10 cellular contexts compared by ENCODE assay signal in genomic region chr14:100567009-100567876, GRCh38. TPM values are rescaled to one million over a fixed set of nuclear protein-coding genes. Genes with fewer than 3 reads are reported as not detected.
DNase-seq lines count a peak whose midpoint lies in the region; ATAC-seq, FAIRE-seq and TF ChIP-seq lines count a peak whose summit lies in the region.
"Had no signal": no experiment of that assay in that cellular context is flagged by ENCODE, and none has a peak within 500 bp of the region (broad histone marks: within the 10 kb centered on the region; RNA-seq: fewer than 3 reads in every experiment).

No MANE protein-coding gene starts in this region.

- peak; percentile 47 to 61 for ATAC-seq in activated naive CD4-positive, alpha-beta T cell treated with anti-CD3 and anti-CD28 coated beads, Interleukin-2, amount 50 U/mL, for 72 hours
- ATAC-seq in stimulated activated naive B cell treated with anti-CD40 and anti-IgM and Interleukin-4, amounts not matched to agents 10 μg/mL and 1 μg/mL and 100 μg/mL, for 72 hours (replicated peaks): peak; percentile 43
- no peak for ATAC-seq in GM21619 (IDR thresholded peaks at IDR 0.05; ENCODE audit: unreplicated experiment)
- ATAC-seq in HG03045 (IDR thresholded peaks at IDR 0.05; ENCODE audit: unreplicated experiment): no peak

- H3K9me3 ChIP-seq in keratinocyte (ENCODE audit: control insufficient read depth, low read depth, low read length): no peaks in the 10 kb centered on the region

- H3K4me3 ChIP-seq in keratinocyte (ENCODE audit: control insufficient read depth in 2 of 3, extremely low read depth in 1 of 3, insufficient read depth in 2 of 3, low read depth in 1 of 3, low read length in 3 of 3): no peak overlapping the region

- no peaks in the 10 kb centered on the region for H3K79me2 ChIP-seq in keratinocyte (ENCODE audit: control insufficient read depth, insufficient read depth, low read length)

- H3K9ac ChIP-seq in keratinocyte (ENCODE audit: control insufficient read depth, extremely low read depth, insufficient read depth, low read length): no peak overlapping the region

- no peaks in the 10 kb centered on the region for H4K20me1 ChIP-seq in keratinocyte (ENCODE audit: control insufficient read depth, extremely low read depth, insufficient read depth, low read length)

- dilution Hi-C loops in keratinocyte (cut with MboI; ENCODE audit: extremely low pct_ligation_motif_present, low sequenced_read_pairs): no loop called here

- H3K27ac Mint-ChIP-seq in T-helper 2 cell treated with Interferon-gamma antibody and Interleukin-4, amounts not matched to agents 5 μg/mL and 100 μg/mL, for 36 hours: no peak overlapping the region
- H3K27ac Mint-ChIP-seq in activated naive CD4-positive, alpha-beta T cell treated with anti-CD3 and anti-CD28 coated beads, Interleukin-2, amount 50 U/mL, for 72 hours: no peak overlapping the region
- H3K27ac Mint-ChIP-seq in stimulated activated naive B cell treated with anti-CD40 and anti-IgM and Interleukin-4, amounts not matched to agents 10 μg/mL and 1 μg/mL and 100 μg/mL, for 72 hours: peak overlapping the region; percentile 66
- H3K27ac Mint-ChIP-seq: activated T-helper 1 cell treated with anti-CD3 and anti-CD28 coated beads, Interleukin-12 subunit alpha, Interleukin-12 subunit beta, Interleukin-2, Interleukin-4 antibody, amounts not matched to agents 30 ng/mL and 10 ng/mL and 1 ng/mL, durations not matched to agents 14 hours and 24 hours and 36 hours had no signal

- H3K27me3 ChIP-seq in keratinocyte (ENCODE audit: control insufficient read depth, extremely low read depth, insufficient read depth, low read length): peaks cover 50% of the 10 kb centered on the region

- peak overlapping the region; percentile 40 for H3K4me3 Mint-ChIP-seq in T-helper 2 cell treated with Interferon-gamma antibody and Interleukin-4, amounts not matched to agents 5 μg/mL and 100 μg/mL, for 36 hours
- peak overlapping the region; percentile 80 to 81 for H3K4me3 Mint-ChIP-seq in stimulated activated naive B cell treated with anti-CD40 and anti-IgM and Interleukin-4, amounts not matched to agents 10 μg/mL and 1 μg/mL and 100 μg/mL, for 72 hours
- H3K4me3 Mint-ChIP-seq: activated T-helper 1 cell treated with anti-CD3 and anti-CD28 coated beads, Interleukin-12 subunit alpha, Interleukin-12 subunit beta, Interleukin-2, Interleukin-4 antibody, amounts not matched to agents 30 ng/mL and 10 ng/mL and 1 ng/mL, durations not matched to agents 14 hours and 24 hours and 36 hours had no signal

- H3K4me1 Mint-ChIP-seq in T-helper 2 cell treated with Interferon-gamma antibody and Interleukin-4, amounts not matched to agents 5 μg/mL and 100 μg/mL, for 36 hours (ENCODE audit: low read depth): no peaks in the 10 kb centered on the region
- H3K4me1 Mint-ChIP-seq in stimulated activated naive B cell treated with anti-CD40 and anti-IgM and Interleukin-4, amounts not matched to agents 10 μg/mL and 1 μg/mL and 100 μg/mL, for 72 hours: peaks cover 13 to 28% of the 10 kb centered on the region in 2 donors

- peak overlapping the region; percentile 41 for H3K4me2 ChIP-seq in keratinocyte (ENCODE audit: control insufficient read depth, extremely low read depth, insufficient read depth, low read depth, low read length)

- FAIRE-seq in keratinocyte (lab: Jason Lieb, UNC): no peak
- FAIRE-seq: GM18507 had no signal

- TF ChIP-seq CTCF in keratinocyte (optimal IDR thresholded peaks at IDR 0.05 in 1 of 3, IDR thresholded peaks at IDR 0.05 in 1 of 3, conservative IDR thresholded peaks at IDR 0.05 in 1 of 3; ENCODE audit: extremely low read depth in 1 of 3, insufficient read depth in 2 of 3, low read length in 3 of 3): no peak

- no peaks in the 10 kb centered on the region for H3K36me3 ChIP-seq in keratinocyte (ENCODE audit: control insufficient read depth in 2 of 2, extremely low read depth in 1 of 2, insufficient read depth in 2 of 2, low read length in 2 of 2)

- H3K9me1 ChIP-seq in keratinocyte (ENCODE audit: control insufficient read depth, extremely low read depth, insufficient read depth, low read length): no peaks in the 10 kb centered on the region

- H3K36me3 Mint-ChIP-seq in T-helper 2 cell treated with Interferon-gamma antibody and Interleukin-4, amounts not matched to agents 5 μg/mL and 100 μg/mL, for 36 hours (ENCODE audit: low read depth): no peaks in the 10 kb centered on the region
- H3K36me3 Mint-ChIP-seq in activated naive CD4-positive, alpha-beta T cell treated with anti-CD3 and anti-CD28 coated beads, Interleukin-2, amount 50 U/mL, for 72 hours: no peaks in the 10 kb centered on the region
- peaks cover 0 to 2% of the 10 kb centered on the region in 2 donors for H3K36me3 Mint-ChIP-seq in stimulated activated naive B cell treated with anti-CD40 and anti-IgM and Interleukin-4, amounts not matched to agents 10 μg/mL and 1 μg/mL and 100 μg/mL, for 72 hours

- no peak overlapping the region for H3K27ac ChIP-seq in keratinocyte (ENCODE audit: control insufficient read depth, insufficient read depth, low read length)

- no peak for DNase-seq in T-helper 2 cell treated with Interferon-gamma antibody and Interleukin-4, amounts not matched to agents 5 μg/mL and 100 μg/mL, for 36 hours (ENCODE audit: low spot score)
- DNase-seq in T-helper 2 cell (no peak), keratinocyte (ENCODE audit: low read depth, low spot score) (no peak), AG08396 (ENCODE audit: low spot score) (no peak)
- DNase-seq in activated naive CD4-positive, alpha-beta T cell treated with anti-CD3 and anti-CD28 coated beads, Interleukin-2, amount 50 U/mL, for 72 hours (ENCODE audit: low spot score in 2 of 2): no peak
- DNase-seq in stimulated activated naive B cell treated with anti-CD40 and anti-IgM and Interleukin-4, amounts not matched to agents 10 μg/mL and 1 μg/mL and 100 μg/mL, for 72 hours: no peak

- H3K4me1 ChIP-seq in keratinocyte (ENCODE audit: control insufficient read depth, extremely low read depth, insufficient read depth, low read length): no peaks in the 10 kb centered on the region

- H2AFZ ChIP-seq in keratinocyte (ENCODE audit: control insufficient read depth, low read length): no peak overlapping the region

- H3K9me3 Mint-ChIP-seq in T-helper 2 cell treated with Interferon-gamma antibody and Interleukin-4, amounts not matched to agents 5 μg/mL and 100 μg/mL, for 36 hours: no peaks in the 10 kb centered on the region
- no peaks in the 10 kb centered on the region for H3K9me3 Mint-ChIP-seq in activated naive CD4-positive, alpha-beta T cell treated with anti-CD3 and anti-CD28 coated beads, Interleukin-2, amount 50 U/mL, for 72 hours
- H3K9me3 Mint-ChIP-seq in stimulated activated naive B cell treated with anti-CD40 and anti-IgM and Interleukin-4, amounts not matched to agents 10 μg/mL and 1 μg/mL and 100 μg/mL, for 72 hours: no peaks in the 10 kb centered on the region
- H3K9me3 Mint-ChIP-seq: activated T-helper 1 cell treated with anti-CD3 and anti-CD28 coated beads, Interleukin-12 subunit alpha, Interleukin-12 subunit beta, Interleukin-2, Interleukin-4 antibody, amounts not matched to agents 30 ng/mL and 10 ng/mL and 1 ng/mL, durations not matched to agents 14 hours and 24 hours and 36 hours had no signal

- H3K27me3 Mint-ChIP-seq in T-helper 2 cell treated with Interferon-gamma antibody and Interleukin-4, amounts not matched to agents 5 μg/mL and 100 μg/mL, for 36 hours (ENCODE audit: low read depth): peaks cover 51% of the 10 kb centered on the region
- peaks cover 53 to 76% of the 10 kb centered on the region in 2 donors for H3K27me3 Mint-ChIP-seq in stimulated activated naive B cell treated with anti-CD40 and anti-IgM and Interleukin-4, amounts not matched to agents 10 μg/mL and 1 μg/mL and 100 μg/mL, for 72 hours

RNA-seq across cellular contexts. Expression of gene BEGAIN, which starts 20.0 kb away (rescaled TPM):
- total RNA-seq in activated naive CD4-positive, alpha-beta T cell treated with anti-CD3 and anti-CD28 coated beads, Interleukin-2, amount 50 U/mL, for 72 hours: 1 to 10 TPM; 1.3 to 8.0 TPM
- polyA plus RNA-seq in keratinocyte: 0.25 to 0.41 TPM (median 0.28 TPM) in 3 replicates
- polyA plus RNA-seq in keratinocyte (2011; ENCODE audit: low read depth): not detected
- 0.19 and 0.95 TPM in 2 replicates for polyA plus RNA-seq in keratinocyte (2011; cell fraction: cytosol; rRNA removed)
- 1.0 and 1.1 TPM in 2 replicates for polyA plus RNA-seq in keratinocyte (2011; cell fraction: nucleus; rRNA removed)
- 0.22 and 0.31 TPM in 2 replicates for polyA plus RNA-seq in keratinocyte (2012; ENCODE audit: low replicate concordance)
- 0.03 to 1.6 TPM (median 0.06 TPM) in 3 replicates for polyA minus RNA-seq in keratinocyte
- not detected for polyA minus RNA-seq in keratinocyte (2011; cell fraction: cytosol; rRNA and poly(A)+ RNA removed)
- polyA minus RNA-seq in keratinocyte (2011; cell fraction: nucleus; rRNA and poly(A)+ RNA removed): 0.31 and 0.42 TPM in 2 replicates

Comparison
In these comparisons a context has a peak if more than half of its experiments do, and no peak if none do; other contexts are left out.
1. ATAC-seq: peak in activated naive CD4-positive, alpha-beta T cell treated with anti-CD3 and anti-CD28 coated beads, Interleukin-2, amount 50 U/mL, for 72 hours (2 of 2) and stimulated activated naive B cell treated with anti-CD40 and anti-IgM and Interleukin-4, amounts not matched to agents 10 μg/mL and 1 μg/mL and 100 μg/mL, for 72 hours (2 of 2); none in GM21619 (single experiment) and HG03045 (single experiment).